ENCODE assay signal across 11 cellular contexts in the genomic region with DNA sequence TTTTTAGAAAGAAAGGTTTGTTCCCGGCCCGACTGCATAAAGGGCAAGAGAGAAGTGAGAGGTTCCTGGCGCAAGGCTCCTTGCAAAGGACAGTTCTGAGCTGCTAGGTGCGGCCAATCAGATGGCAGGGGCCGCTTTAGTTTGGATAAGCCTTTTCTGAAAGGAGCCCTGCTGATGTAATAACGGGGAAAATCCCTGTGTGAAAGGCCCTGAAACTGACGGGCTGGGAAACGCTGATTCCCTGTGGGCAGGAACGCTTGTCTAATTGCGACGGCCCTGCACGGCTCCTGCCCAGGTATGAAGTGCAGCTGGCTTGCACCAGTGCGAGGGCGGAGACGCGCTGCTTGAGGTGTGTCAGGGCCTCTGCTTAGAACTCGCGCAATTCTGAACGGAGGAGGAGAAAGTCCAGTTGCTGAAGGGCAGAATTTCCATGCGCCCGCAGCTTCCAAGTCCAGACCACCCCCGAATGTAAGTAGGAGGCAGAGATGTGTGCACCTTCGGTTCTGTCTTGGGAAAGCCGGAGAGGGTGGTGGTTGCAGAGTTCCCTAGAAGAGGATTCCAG. TPM values are rescaled to one million over a fixed set of nuclear protein-coding genes. Genes with fewer than 3 reads are reported as not detected.
DNase-seq lines count a peak whose midpoint lies in the region; ATAC-seq and TF ChIP-seq lines count a peak whose summit lies in the region.
"Had no signal": no experiment of that assay in that cellular context is flagged by ENCODE, and none has a peak within 500 bp of the region (broad histone marks: within the 10 kb centered on the region; RNA-seq: fewer than 3 reads in every experiment).

No MANE protein-coding gene starts in this region.

- no peaks in the 10 kb centered on the region for H3K9me3 Mint-ChIP-seq in CD8-positive, alpha-beta T cell
- H3K9me3 Mint-ChIP-seq in endothelial cell (ENCODE audit: unreplicated experiment), result no peaks in the 10 kb centered on the region

- H3K27ac ChIP-seq in testis, result no peak overlapping the region
- no peak overlapping the region for H3K27ac ChIP-seq in CD8-positive, alpha-beta T cell (ENCODE audit: low read depth, low read length)
- H3K27ac ChIP-seq: cardiac muscle cell had no signal

- TF ChIP-seq CTCF in LNCaP clone FGC (IDR thresholded peaks at IDR 0.05; ENCODE audit: control insufficient read depth, extremely low read depth, insufficient read depth) (no peak), testis (IDR thresholded peaks at IDR 0.05) (no peak), endothelial cell (IDR thresholded peaks at IDR 0.05; ENCODE audit: unreplicated experiment) (no peak)
- TF ChIP-seq CTCF in CD8-positive, alpha-beta T cell (IDR thresholded peaks at IDR 0.05), result no peak

- CTCF ChIA-PET in CD8-positive, alpha-beta T cell (lab: Charles Lee), result no interaction called here

- 35 to 43% methylated on average over 20 to 24 of the region's 24 CpGs for WGBS in testis, 2 donors

- TF ChIP-seq POLR2A in testis (IDR thresholded peaks at IDR 0.05), result no peak

- H3K4me1 ChIP-seq in testis, result no peaks in the 10 kb centered on the region
- H3K4me1 ChIP-seq in CD8-positive, alpha-beta T cell (ENCODE audit: insufficient read depth, low read length), result no peaks in the 10 kb centered on the region

- H3K36me3 ChIP-seq in testis (ENCODE audit: low read depth, missing control alignments), result no peaks in the 10 kb centered on the region
- H3K36me3 ChIP-seq in CD8-positive, alpha-beta T cell (ENCODE audit: insufficient read depth, low read length), result no peaks in the 10 kb centered on the region
- H3K36me3 ChIP-seq: cardiac muscle cell had no signal

- ATAC-seq in left colon (peak; percentile 86), HG02973 (IDR thresholded peaks at IDR 0.05; ENCODE audit: unreplicated experiment) (no peak), HG03469 (IDR thresholded peaks at IDR 0.05; ENCODE audit: unreplicated experiment) (no peak)
- no peak for ATAC-seq in CD8-positive, alpha-beta T cell

- intact Hi-C loops in left colon (cut with DNase I, micrococcal nuclease) (no loop called here), testis (cut with DNase I; ENCODE audit: low total_unique reads) (no loop called here)
- intact Hi-C loops in CD8-positive, alpha-beta T cell (cut with DNase I, micrococcal nuclease), result no loop called here

- peak; percentile 68 for DNase-seq in LNCaP clone FGC (ENCODE audit: low read depth)
- DNase-seq in astrocyte of the hippocampus (ENCODE audit: low read depth, low spot score), result peak; percentile 47
- DNase-seq in left colon, result peak; percentile 87 to 89
- DNase-seq in testis, result no peak
- DNase-seq in CD8-positive, alpha-beta T cell, result no peak
- DNase-seq in endothelial cell (ENCODE audit: low spot score), result no peak
- DNase-seq: activated CD4-positive, alpha-beta T cell treated with anti-CD3 and anti-CD28 coated beads for 1 hour; islet precursor cell had no signal

- no peaks in the 10 kb centered on the region for H3K27me3 ChIP-seq in testis
- H3K27me3 ChIP-seq in CD8-positive, alpha-beta T cell (ENCODE audit: insufficient read depth, low read length), result no peaks in the 10 kb centered on the region
- H3K27me3 ChIP-seq: cardiac muscle cell had no signal

- H3K4me3 Mint-ChIP-seq in CD8-positive, alpha-beta T cell, result no peak overlapping the region
- no peak overlapping the region for H3K4me3 Mint-ChIP-seq in endothelial cell (ENCODE audit: unreplicated experiment)

- H3K4me1 Mint-ChIP-seq in CD8-positive, alpha-beta T cell (ENCODE audit: low read depth), result no peaks in the 10 kb centered on the region
- no peaks in the 10 kb centered on the region for H3K4me1 Mint-ChIP-seq in endothelial cell (ENCODE audit: unreplicated experiment)

- POLR2A ChIA-PET in CD8-positive, alpha-beta T cell (lab: Charles Lee), result no interaction called here

- no peak overlapping the region for H3K27ac Mint-ChIP-seq in CD8-positive, alpha-beta T cell
- no peak overlapping the region for H3K27ac Mint-ChIP-seq in endothelial cell (ENCODE audit: unreplicated experiment)

- peak overlapping the region; percentile 50 for H3K4me3 ChIP-seq in LNCaP clone FGC (ENCODE audit: low read depth, low read length)
- peak overlapping the region; percentile 26 to 32 for H3K4me3 ChIP-seq in testis
- H3K4me3 ChIP-seq in CD8-positive, alpha-beta T cell (ENCODE audit: low read depth, low read length), result no peak overlapping the region
- H3K4me3 ChIP-seq: cardiac muscle cell had no signal

- peaks cover 7% of the 10 kb centered on the region for H3K27me3 Mint-ChIP-seq in CD8-positive, alpha-beta T cell (ENCODE audit: low read depth)
- H3K27me3 Mint-ChIP-seq in endothelial cell (ENCODE audit: unreplicated experiment), result no peaks in the 10 kb centered on the region

- no peaks in the 10 kb centered on the region for H3K36me3 Mint-ChIP-seq in CD8-positive, alpha-beta T cell
- no peaks in the 10 kb centered on the region for H3K36me3 Mint-ChIP-seq in endothelial cell (ENCODE audit: low read depth, unreplicated experiment)

- no peaks in the 10 kb centered on the region for H3K9me3 ChIP-seq in testis
- H3K9me3 ChIP-seq in CD8-positive, alpha-beta T cell (ENCODE audit: low read length), result no peaks in the 10 kb centered on the region

RNA-seq across cellular contexts. Expression of a gene that starts 30.5 kb away (rescaled TPM):
- total RNA-seq in left colon, result 100 to 1,000 TPM; 107 to 113 TPM
- total RNA-seq in testis, result 10 to 100 TPM; 21.3 to 24.2 TPM
- 18.0 TPM for polyA plus RNA-seq in testis (ENCODE audit: insufficient read depth, low read depth, low replicate concordance)
- not detected for total RNA-seq in CD8-positive, alpha-beta T cell
- total RNA-seq in endothelial cell (ENCODE audit: unreplicated experiment), result 32.2 TPM

RNA-seq across cellular contexts. Expression of a gene that starts 44.5 kb away (rescaled TPM):
- total RNA-seq in left colon (10 to 100 TPM; 51.6 to 61.7 TPM), testis (10 to 100 TPM; 31.0 to 33.7 TPM), endothelial cell (ENCODE audit: unreplicated experiment) (78.3 TPM)
- 15.6 TPM for polyA plus RNA-seq in testis (ENCODE audit: insufficient read depth, low read depth, low replicate concordance)
- total RNA-seq in CD8-positive, alpha-beta T cell, result 10 to 100 TPM; 34.0 to 37.2 TPM

Comparison
In these comparisons a context has a peak if more than half of its experiments do, and no peak if none do; other contexts are left out.
1. DNase-seq: peak in LNCaP clone FGC (single experiment), astrocyte of the hippocampus (single experiment) and left colon (2 of 2); none in testis (single experiment), CD8-positive, alpha-beta T cell (0 of 7) and endothelial cell (single experiment).
2. RNA of a gene that starts 30.5 kb away (total RNA-seq): 107 to 113 TPM in left colon, 32.2 TPM in endothelial cell (single experiment) and 21.3 to 24.2 TPM in testis; not detected in CD8-positive, alpha-beta T cell; every median in the first group is over 10 times any median in the second.